ENCODE assay signal across 7 cellular contexts in genomic region chr15:89335289-89336041, GRCh38. TPM values are rescaled to one million over a fixed set of nuclear protein-coding genes. Genes with fewer than 3 reads are reported as not detected.
A peak's percentile ranks its signal among the peaks of the same experiment; 100 is the strongest.
DNase-seq lines count a peak whose midpoint lies in the region; ATAC-seq and TF ChIP-seq lines count a peak whose summit lies in the region.

No MANE protein-coding gene starts in this region.

- H3K36me3 ChIP-seq in fibroblast of lung (ENCODE audit: control insufficient read depth, insufficient read depth, low read length), result peaks cover 12% of the 10 kb centered on the region
- H3K36me3 ChIP-seq in ovary, result no peaks in the 10 kb centered on the region

- DNase-seq in T follicular helper cell (ENCODE audit: low read depth) (peak; percentile 31), fibroblast of lung (ENCODE audit: low read depth in 2 of 2) (no peak), ovary (peak in 2 of 5 donors; percentile 40 to 46), NCI-H1694 (lab: John Stamatoyannopoulos, UW) (no peak), G401 (ENCODE audit: low spot score) (no peak)

- in situ Hi-C loops in G401 (cut with HindIII; ENCODE audit: low sequenced_read_pairs), result no loop called here

- TF ChIP-seq CTCF in fibroblast of lung (conservative IDR thresholded peaks at IDR 0.05 in 1 of 2, IDR thresholded peaks at IDR 0.05 in 1 of 2; ENCODE audit: low read depth in 1 of 2, low read length in 2 of 2) (no peak), ovary (IDR thresholded peaks at IDR 0.05) (no peak)

- H3K9ac ChIP-seq in fibroblast of lung (ENCODE audit: insufficient read depth, low read length), result no peak overlapping the region

- WGBS in ovary, 3 donors, result 3 to 4% (median 3%) methylated on average over 41 of the region's 41 CpGs

- TF ChIP-seq POLR2A in ovary (IDR thresholded peaks at IDR 0.05), result no peak

- ATAC-seq in GM18519 (IDR thresholded peaks at IDR 0.05; ENCODE audit: low FRiP score, unreplicated experiment) (peak; percentile 9), HG03064 (IDR thresholded peaks at IDR 0.05; ENCODE audit: low read depth, unreplicated experiment) (peak; percentile 1)

- no peak overlapping the region for H2AFZ ChIP-seq in fibroblast of lung (ENCODE audit: low read length)

- no peak for TF ChIP-seq EP300 in ovary (IDR thresholded peaks at IDR 0.05)

- peaks cover 6% of the 10 kb centered on the region for H3K27me3 ChIP-seq in fibroblast of lung (ENCODE audit: control insufficient read depth, insufficient read depth, low read length)
- no peaks in the 10 kb centered on the region for H3K27me3 ChIP-seq in ovary

- H3K4me1 ChIP-seq in fibroblast of lung (ENCODE audit: control insufficient read depth, extremely low read depth, insufficient read depth, low read length), result peaks cover 10% of the 10 kb centered on the region
- H3K4me1 ChIP-seq in ovary (ENCODE audit: insufficient read depth), result peaks cover 5% of the 10 kb centered on the region

- H3K79me2 ChIP-seq in fibroblast of lung (ENCODE audit: control insufficient read depth, insufficient read depth, low read length), result peaks cover 35% of the 10 kb centered on the region

- H3K9me3 ChIP-seq in fibroblast of lung (ENCODE audit: control insufficient read depth, insufficient read depth, low read depth, low read length) (no peaks in the 10 kb centered on the region), ovary (no peaks in the 10 kb centered on the region)

- H3K4me2 ChIP-seq in fibroblast of lung (ENCODE audit: extremely low read depth, insufficient read depth, low read length), result peak overlapping the region; percentile 79

- peak overlapping the region; percentile 19 to 68 (median 37) for H3K4me3 ChIP-seq in fibroblast of lung (replicated peaks in 1 of 4; ENCODE audit: control extremely low read depth in 1 of 4, insufficient read depth in 1 of 4, low read depth in 3 of 4, low read length in 4 of 4)
- H3K4me3 ChIP-seq in ovary, result peak overlapping the region; percentile 43

- intact Hi-C loops in ovary (cut with DNase I), result loop anchor here in 1 of 4 donors (10.0 kb wide), 1 partner anchor 131 kb away; no protein-coding TSS in a partner anchor

- H4K20me1 ChIP-seq in fibroblast of lung (ENCODE audit: control insufficient read depth, extremely low read depth, insufficient read depth, low read length), result no peaks in the 10 kb centered on the region

- no peak overlapping the region for H3K27ac ChIP-seq in fibroblast of lung (ENCODE audit: insufficient read depth, low read length)
- no peak overlapping the region for H3K27ac ChIP-seq in ovary

RNA-seq across cellular contexts. Expression of gene POLG, which starts 0.8 kb away (rescaled TPM):
- total RNA-seq in fibroblast of lung (52.4 and 61.3 TPM in 2 replicates), ovary (10 to 100 TPM; 33.0 to 52.0 (median 43.0) TPM)
- polyA plus RNA-seq in fibroblast of lung (20.4 and 22.7 TPM in 2 replicates), ovary (10 to 100 TPM; 19.8 to 25.0 TPM)
- polyA plus RNA-seq in fibroblast of lung (2012), result 24.8 and 26.6 TPM in 2 replicates
- polyA minus RNA-seq in fibroblast of lung (ENCODE audit: low replicate concordance), result 44.3 and 85.3 TPM in 2 replicates
- total RNA-seq in G401 (2014; rRNA removed; shearing (Covaris generic)), result 93.8 and 95.5 TPM in 2 replicates
